1 cellular context compared by ENCODE assay signal in genomic region chr6:71420693-71421328, GRCh38.
A peak's percentile ranks its signal among the peaks of the same experiment; 100 is the strongest.
TF ChIP-seq lines count a peak whose summit lies in the region.

No MANE protein-coding gene starts in this region.

TF ChIP-seq in HEK293, 187 proteins besides CTCF, POLR2A, EP300 and RAD21 (continued from another document):
- TF ChIP-seq AEBP2 (tag by site-specific recombination; IDR thresholded peaks at IDR 0.05; ENCODE audit: borderline replicate concordance): no peak
- TF ChIP-seq, protein P1, sequence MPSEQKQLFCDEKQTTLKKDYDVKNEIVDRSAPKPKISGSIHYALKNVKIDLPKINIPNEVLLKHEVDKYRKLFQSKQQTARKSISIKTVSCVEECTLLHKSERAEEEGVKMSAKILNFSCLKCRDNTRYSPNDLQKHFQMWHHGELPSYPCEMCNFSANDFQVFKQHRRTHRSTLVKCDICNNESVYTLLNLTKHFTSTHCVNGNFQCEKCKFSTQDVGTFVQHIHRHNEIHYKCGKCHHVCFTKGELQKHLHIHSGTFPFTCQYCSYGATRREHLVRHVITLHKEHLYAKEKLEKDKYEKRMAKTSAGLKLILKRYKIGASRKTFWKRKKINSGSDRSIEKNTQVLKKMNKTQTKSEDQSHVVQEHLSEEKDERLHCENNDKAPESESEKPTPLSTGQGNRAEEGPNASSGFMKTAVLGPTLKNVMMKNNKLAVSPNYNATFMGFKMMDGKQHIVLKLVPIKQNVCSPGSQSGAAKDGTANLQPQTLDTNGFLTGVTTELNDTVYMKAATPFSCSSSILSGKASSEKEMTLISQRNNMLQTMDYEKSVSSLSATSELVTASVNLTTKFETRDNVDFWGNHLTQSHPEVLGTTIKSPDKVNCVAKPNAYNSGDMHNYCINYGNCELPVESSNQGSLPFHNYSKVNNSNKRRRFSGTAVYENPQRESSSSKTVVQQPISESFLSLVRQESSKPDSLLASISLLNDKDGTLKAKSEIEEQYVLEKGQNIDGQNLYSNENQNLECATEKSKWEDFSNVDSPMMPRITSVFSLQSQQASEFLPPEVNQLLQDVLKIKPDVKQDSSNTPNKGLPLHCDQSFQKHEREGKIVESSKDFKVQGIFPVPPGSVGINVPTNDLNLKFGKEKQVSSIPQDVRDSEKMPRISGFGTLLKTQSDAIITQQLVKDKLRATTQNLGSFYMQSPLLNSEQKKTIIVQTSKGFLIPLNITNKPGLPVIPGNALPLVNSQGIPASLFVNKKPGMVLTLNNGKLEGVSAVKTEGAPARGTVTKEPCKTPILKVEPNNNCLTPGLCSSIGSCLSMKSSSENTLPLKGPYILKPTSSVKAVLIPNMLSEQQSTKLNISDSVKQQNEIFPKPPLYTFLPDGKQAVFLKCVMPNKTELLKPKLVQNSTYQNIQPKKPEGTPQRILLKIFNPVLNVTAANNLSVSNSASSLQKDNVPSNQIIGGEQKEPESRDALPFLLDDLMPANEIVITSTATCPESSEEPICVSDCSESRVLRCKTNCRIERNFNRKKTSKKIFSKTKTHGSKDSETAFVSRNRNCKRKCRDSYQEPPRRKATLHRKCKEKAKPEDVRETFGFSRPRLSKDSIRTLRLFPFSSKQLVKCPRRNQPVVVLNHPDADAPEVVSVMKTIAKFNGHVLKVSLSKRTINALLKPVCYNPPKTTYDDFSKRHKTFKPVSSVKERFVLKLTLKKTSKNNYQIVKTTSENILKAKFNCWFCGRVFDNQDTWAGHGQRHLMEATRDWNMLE (tag by site-specific recombination; conservative IDR thresholded peaks at IDR 0.05; ENCODE audit: low read depth): 0 out of 2 replicates have a peak, but pooled peaks have one; percentile 21
- TF ChIP-seq PRDM6 (tag by site-specific recombination; IDR thresholded peaks at IDR 0.05): no peak
- peak; percentile 46 for TF ChIP-seq ZBTB20 (tag by site-specific recombination; IDR thresholded peaks at IDR 0.05)
- peak; percentile 45; the same call in 1 of the 2 replicates for TF ChIP-seq ZNF335 (tag by site-specific recombination; conservative IDR thresholded peaks at IDR 0.05)
- TF ChIP-seq OSR2 (tag by site-specific recombination; IDR thresholded peaks at IDR 0.05): no peak
- TF ChIP-seq, protein P2, sequence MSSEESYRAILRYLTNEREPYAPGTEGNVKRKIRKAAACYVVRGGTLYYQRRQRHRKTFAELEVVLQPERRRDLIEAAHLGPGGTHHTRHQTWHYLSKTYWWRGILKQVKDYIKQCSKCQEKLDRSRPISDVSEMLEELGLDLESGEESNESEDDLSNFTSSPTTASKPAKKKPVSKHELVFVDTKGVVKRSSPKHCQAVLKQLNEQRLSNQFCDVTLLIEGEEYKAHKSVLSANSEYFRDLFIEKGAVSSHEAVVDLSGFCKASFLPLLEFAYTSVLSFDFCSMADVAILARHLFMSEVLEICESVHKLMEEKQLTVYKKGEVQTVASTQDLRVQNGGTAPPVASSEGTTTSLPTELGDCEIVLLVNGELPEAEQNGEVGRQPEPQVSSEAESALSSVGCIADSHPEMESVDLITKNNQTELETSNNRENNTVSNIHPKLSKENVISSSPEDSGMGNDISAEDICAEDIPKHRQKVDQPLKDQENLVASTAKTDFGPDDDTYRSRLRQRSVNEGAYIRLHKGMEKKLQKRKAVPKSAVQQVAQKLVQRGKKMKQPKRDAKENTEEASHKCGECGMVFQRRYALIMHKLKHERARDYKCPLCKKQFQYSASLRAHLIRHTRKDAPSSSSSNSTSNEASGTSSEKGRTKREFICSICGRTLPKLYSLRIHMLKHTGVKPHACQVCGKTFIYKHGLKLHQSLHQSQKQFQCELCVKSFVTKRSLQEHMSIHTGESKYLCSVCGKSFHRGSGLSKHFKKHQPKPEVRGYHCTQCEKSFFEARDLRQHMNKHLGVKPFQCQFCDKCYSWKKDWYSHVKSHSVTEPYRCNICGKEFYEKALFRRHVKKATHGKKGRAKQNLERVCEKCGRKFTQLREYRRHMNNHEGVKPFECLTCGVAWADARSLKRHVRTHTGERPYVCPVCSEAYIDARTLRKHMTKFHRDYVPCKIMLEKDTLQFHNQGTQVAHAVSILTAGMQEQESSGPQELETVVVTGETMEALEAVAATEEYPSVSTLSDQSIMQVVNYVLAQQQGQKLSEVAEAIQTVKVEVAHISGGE (tag by site-specific recombination; conservative IDR thresholded peaks at IDR 0.05; ENCODE audit: low read depth): peak; percentile 92
- no peak for TF ChIP-seq YY2 (tag by site-specific recombination; IDR thresholded peaks at IDR 0.05)
- TF ChIP-seq ZFP69B (tag by site-specific recombination; IDR thresholded peaks at IDR 0.05): peak; percentile 30; the same call in 1 of the 2 replicates
- peak; percentile 75; the same call in 1 of the 2 replicates for TF ChIP-seq ZEB2 (tag by site-specific recombination; IDR thresholded peaks at IDR 0.05)
- no peak for TF ChIP-seq GLI2 (tag by site-specific recombination; IDR thresholded peaks at IDR 0.05; ENCODE audit: borderline replicate concordance, low read depth)
- no peak for TF ChIP-seq ZNF510 (tag by site-specific recombination; IDR thresholded peaks at IDR 0.05; ENCODE audit: insufficient replicate concordance)
- TF ChIP-seq ZNF585B (tag by site-specific recombination; IDR thresholded peaks at IDR 0.05): no peak
- peak; percentile 68 for TF ChIP-seq SP3 (tag by site-specific recombination; IDR thresholded peaks at IDR 0.05)
- no peak for TF ChIP-seq ZNF747 (tag by site-specific recombination; IDR thresholded peaks at IDR 0.05)
- peak; percentile 83; the same call in 1 of the 2 replicates for TF ChIP-seq PBX3 (CRISPR knock-in tag; IDR thresholded peaks at IDR 0.05)
- TF ChIP-seq GLIS2 (tag by site-specific recombination; IDR thresholded peaks at IDR 0.05): peak; percentile 21; the same call in 1 of the 2 replicates
- no peak for TF ChIP-seq ZSCAN23 (tag by site-specific recombination; IDR thresholded peaks at IDR 0.05)
- no peak for TF ChIP-seq ZNF311 (tag by site-specific recombination; IDR thresholded peaks at IDR 0.05; ENCODE audit: borderline replicate concordance)
- TF ChIP-seq BCL6B (tag by site-specific recombination; IDR thresholded peaks at IDR 0.05): no peak
- 0 out of 2 replicates have a peak, but pooled peaks have one; percentile 16 for TF ChIP-seq ZNF2 (tag by site-specific recombination; IDR thresholded peaks at IDR 0.05)
- TF ChIP-seq, protein P3, sequence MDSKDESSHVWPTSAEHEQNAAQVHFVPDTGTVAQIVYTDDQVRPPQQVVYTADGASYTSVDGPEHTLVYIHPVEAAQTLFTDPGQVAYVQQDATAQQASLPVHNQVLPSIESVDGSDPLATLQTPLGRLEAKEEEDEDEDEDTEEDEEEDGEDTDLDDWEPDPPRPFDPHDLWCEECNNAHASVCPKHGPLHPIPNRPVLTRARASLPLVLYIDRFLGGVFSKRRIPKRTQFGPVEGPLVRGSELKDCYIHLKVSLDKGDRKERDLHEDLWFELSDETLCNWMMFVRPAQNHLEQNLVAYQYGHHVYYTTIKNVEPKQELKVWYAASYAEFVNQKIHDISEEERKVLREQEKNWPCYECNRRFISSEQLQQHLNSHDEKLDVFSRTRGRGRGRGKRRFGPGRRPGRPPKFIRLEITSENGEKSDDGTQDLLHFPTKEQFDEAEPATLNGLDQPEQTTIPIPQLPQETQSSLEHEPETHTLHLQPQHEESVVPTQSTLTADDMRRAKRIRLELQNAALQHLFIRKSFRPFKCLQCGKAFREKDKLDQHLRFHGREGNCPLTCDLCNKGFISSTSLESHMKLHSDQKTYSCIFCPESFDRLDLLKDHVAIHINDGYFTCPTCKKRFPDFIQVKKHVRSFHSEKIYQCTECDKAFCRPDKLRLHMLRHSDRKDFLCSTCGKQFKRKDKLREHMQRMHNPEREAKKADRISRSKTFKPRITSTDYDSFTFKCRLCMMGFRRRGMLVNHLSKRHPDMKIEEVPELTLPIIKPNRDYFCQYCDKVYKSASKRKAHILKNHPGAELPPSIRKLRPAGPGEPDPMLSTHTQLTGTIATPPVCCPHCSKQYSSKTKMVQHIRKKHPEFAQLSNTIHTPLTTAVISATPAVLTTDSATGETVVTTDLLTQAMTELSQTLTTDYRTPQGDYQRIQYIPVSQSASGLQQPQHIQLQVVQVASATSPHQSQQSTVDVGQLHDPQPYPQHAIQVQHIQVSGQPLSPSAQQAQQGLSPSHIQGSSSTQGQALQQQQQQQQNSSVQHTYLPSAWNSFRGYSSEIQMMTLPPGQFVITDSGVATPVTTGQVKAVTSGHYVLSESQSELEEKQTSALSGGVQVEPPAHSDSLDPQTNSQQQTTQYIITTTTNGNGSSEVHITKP (tag by site-specific recombination; IDR thresholded peaks at IDR 0.05): peak; percentile 55
- no peak for TF ChIP-seq ZFHX2 (tag by site-specific recombination; conservative IDR thresholded peaks at IDR 0.05)
- no peak for TF ChIP-seq ZNF138 (tag by site-specific recombination; IDR thresholded peaks at IDR 0.05; ENCODE audit: borderline replicate concordance)
- 0 out of 2 replicates have a peak, but pooled peaks have one; percentile 37 for TF ChIP-seq ZNF677 (tag by site-specific recombination; IDR thresholded peaks at IDR 0.05)
- 0 out of 2 replicates have a peak, but pooled peaks have one; percentile 8 for TF ChIP-seq GLIS1 (tag by site-specific recombination; IDR thresholded peaks at IDR 0.05)
- no peak for TF ChIP-seq ZNF169 (tag by site-specific recombination; IDR thresholded peaks at IDR 0.05)
